Comparison of ENCODE assay signal across 33 cellular contexts in genomic region chr19:32012206-32012605, GRCh38.
"Had no signal": no experiment of that assay in that cellular context is flagged by ENCODE, and none has a peak within 500 bp of the region (broad histone marks: within the 10 kb centered on the region; RNA-seq: fewer than 3 reads in every experiment).

No MANE protein-coding gene starts in this region.

- H3K36me3 Mint-ChIP-seq: activated CD4-positive, alpha-beta memory T cell treated with anti-CD3 and anti-CD28 coated beads for 36 hours; activated naive CD8-positive, alpha-beta T cell treated with anti-CD3 and anti-CD28 coated beads for 36 hours; stimulated activated memory B cell treated with anti-CD40 and anti-IgM and Interleukin-4, amounts not matched to agents 10 μg/mL and 1 μg/mL and 100 μg/mL, for 72 hours had no signal

- H3K27ac Mint-ChIP-seq: activated CD4-positive, alpha-beta memory T cell treated with anti-CD3 and anti-CD28 coated beads for 36 hours; activated CD4-positive, alpha-beta T cell treated with anti-CD3 and anti-CD28 coated beads, Interleukin-2, amount 10 ng/mL, durations not matched to agents 24 days and 14 days; activated naive CD4-positive, alpha-beta T cell treated with anti-CD3 and anti-CD28 coated beads for 36 hours; activated naive CD8-positive, alpha-beta T cell treated with anti-CD3 and anti-CD28 coated beads for 36 hours; activated T-helper 1 cell treated with anti-CD3 and anti-CD28 coated beads, Interleukin-12 subunit alpha, Interleukin-12 subunit beta, Interleukin-2, Interleukin-4 antibody, amounts not matched to agents 30 ng/mL and 10 ng/mL and 1 ng/mL, durations not matched to agents 14 hours and 24 hours and 36 hours; nephron progenitor cell; stimulated activated memory B cell treated with anti-CD40 and anti-IgM and Interleukin-4, amounts not matched to agents 10 μg/mL and 1 μg/mL and 100 μg/mL, for 72 hours; stimulated activated naive CD8-positive, alpha-beta T cell treated with anti-CD3 and anti-CD28 coated beads, Interleukin-15, amount 100 ng/mL, for 72 hours; T-helper 17 cell had no signal

- DNase-seq: activated CD4-positive, alpha-beta memory T cell treated with anti-CD3 and anti-CD28 coated beads for 36 hours; activated CD4-positive, alpha-beta T cell treated with anti-CD3 and anti-CD28 coated beads, Interleukin-2, amount 10 ng/mL, durations not matched to agents 24 days and 14 days; activated CD4-positive, CD25-positive, alpha-beta regulatory T cell treated with anti-CD3 and anti-CD28 coated beads, Interleukin-2, amount 50 U/mL, for 72 hours; activated CD8-positive, alpha-beta memory T cell treated with anti-CD3 and anti-CD28 coated beads, Interleukin-2, amount 50 U/mL, for 4 hours; activated effector memory CD4-positive, alpha-beta T cell treated with anti-CD3 and anti-CD28 coated beads, Interleukin-2, amount 50 U/mL, for 16 hours; activated naive CD4-positive, alpha-beta T cell treated with anti-CD3 and anti-CD28 coated beads for 36 hours; activated naive CD8-positive, alpha-beta T cell treated with anti-CD3 and anti-CD28 coated beads for 36 hours; activated T-cell treated with anti-CD3 and anti-CD28 coated beads, Interleukin-2, amount 50 U/mL, for 1 hour; adrenal gland; brain microvascular endothelial cell; caudate nucleus; foreskin keratinocyte; heart left ventricle; left lung; nephron progenitor cell; pancreas; stimulated activated CD4-positive, alpha-beta T cell treated with anti-CD3 and anti-CD28 coated beads, Interleukin-12 subunit alpha, Interleukin-12 subunit beta, amount 100 ng/mL, for 4 hours; stimulated activated CD4-positive, alpha-beta T cell treated with anti-CD3 and anti-CD28 coated beads, Interleukin-4, amount 100 ng/mL, for 4 hours; stimulated activated CD8-positive, alpha-beta memory T cell treated with anti-CD3 and anti-CD28 coated beads, Interleukin-4, amount 100 ng/mL, for 48 hours; stimulated activated naive CD8-positive, alpha-beta T cell treated with anti-CD3 and anti-CD28 coated beads, Interleukin-15, amount 100 ng/mL, for 72 hours; substantia nigra; T-helper 17 cell; T1000; tibial artery had no signal

- H3K27me3 ChIP-seq: adrenal gland, ascending aorta, brain microvascular endothelial cell, foreskin keratinocyte, heart left ventricle, left lung, neutrophil, pancreas, right atrium auricular region, tibial artery had no signal

- H3K4me3 Mint-ChIP-seq: activated CD4-positive, alpha-beta memory T cell treated with anti-CD3 and anti-CD28 coated beads for 36 hours; activated CD4-positive, alpha-beta T cell treated with anti-CD3 and anti-CD28 coated beads, Interleukin-2, amount 10 ng/mL, durations not matched to agents 24 days and 14 days; activated naive CD4-positive, alpha-beta T cell treated with anti-CD3 and anti-CD28 coated beads for 36 hours; activated naive CD8-positive, alpha-beta T cell treated with anti-CD3 and anti-CD28 coated beads for 36 hours; activated T-helper 1 cell treated with anti-CD3 and anti-CD28 coated beads, Interleukin-12 subunit alpha, Interleukin-12 subunit beta, Interleukin-2, Interleukin-4 antibody, amounts not matched to agents 30 ng/mL and 10 ng/mL and 1 ng/mL, durations not matched to agents 14 hours and 24 hours and 36 hours; nephron progenitor cell; stimulated activated memory B cell treated with anti-CD40 and anti-IgM and Interleukin-4, amounts not matched to agents 10 μg/mL and 1 μg/mL and 100 μg/mL, for 72 hours; stimulated activated naive CD8-positive, alpha-beta T cell treated with anti-CD3 and anti-CD28 coated beads, Interleukin-15, amount 100 ng/mL, for 72 hours; T-helper 17 cell had no signal

- H3K9me3 ChIP-seq: adrenal gland, ascending aorta, heart left ventricle, left lung, neutrophil, pancreas, prostate gland, right atrium auricular region, tibial artery had no signal

- FAIRE-seq: pancreas had no signal

- H3K27ac ChIP-seq: adrenal gland, ascending aorta, brain microvascular endothelial cell, foreskin keratinocyte, heart left ventricle, left lung, neutrophil, pancreas, prostate gland, right atrium auricular region, tibial artery, WERI-Rb-1 had no signal

- H3K4me1 Mint-ChIP-seq: activated CD4-positive, alpha-beta T cell treated with anti-CD3 and anti-CD28 coated beads, Interleukin-2, amount 10 ng/mL, durations not matched to agents 24 days and 14 days; activated naive CD8-positive, alpha-beta T cell treated with anti-CD3 and anti-CD28 coated beads for 36 hours; stimulated activated memory B cell treated with anti-CD40 and anti-IgM and Interleukin-4, amounts not matched to agents 10 μg/mL and 1 μg/mL and 100 μg/mL, for 72 hours; stimulated activated naive CD8-positive, alpha-beta T cell treated with anti-CD3 and anti-CD28 coated beads, Interleukin-15, amount 100 ng/mL, for 72 hours; T-helper 17 cell had no signal

- ATAC-seq: esophagus mucosa; foreskin keratinocyte; heart left ventricle; left lung; pancreas; stimulated activated memory B cell treated with anti-CD40 and anti-IgM and Interleukin-4, amounts not matched to agents 10 μg/mL and 1 μg/mL and 100 μg/mL, for 72 hours; stimulated activated naive CD8-positive, alpha-beta T cell treated with anti-CD3 and anti-CD28 coated beads, Interleukin-15, amount 100 ng/mL, for 72 hours; T-helper 17 cell had no signal

- H3K4me1 ChIP-seq: adrenal gland, ascending aorta, foreskin keratinocyte, heart left ventricle, left lung, pancreas, prostate gland, right atrium auricular region, tibial artery had no signal

- H3K27me3 Mint-ChIP-seq: activated CD4-positive, alpha-beta memory T cell treated with anti-CD3 and anti-CD28 coated beads for 36 hours; activated CD4-positive, alpha-beta T cell treated with anti-CD3 and anti-CD28 coated beads, Interleukin-2, amount 10 ng/mL, durations not matched to agents 24 days and 14 days; activated naive CD8-positive, alpha-beta T cell treated with anti-CD3 and anti-CD28 coated beads for 36 hours; stimulated activated memory B cell treated with anti-CD40 and anti-IgM and Interleukin-4, amounts not matched to agents 10 μg/mL and 1 μg/mL and 100 μg/mL, for 72 hours; stimulated activated naive CD8-positive, alpha-beta T cell treated with anti-CD3 and anti-CD28 coated beads, Interleukin-15, amount 100 ng/mL, for 72 hours had no signal

- H3K4me3 ChIP-seq: adrenal gland, ascending aorta, heart left ventricle, left lung, lung, pancreas, prostate gland, right atrium auricular region, tibial artery had no signal

- H3K36me3 ChIP-seq: adrenal gland, ascending aorta, brain microvascular endothelial cell, heart left ventricle, left lung, neutrophil, pancreas, prostate gland, right atrium auricular region, tibial artery, WERI-Rb-1 had no signal

- H3K9me3 Mint-ChIP-seq: activated CD4-positive, alpha-beta memory T cell treated with anti-CD3 and anti-CD28 coated beads for 36 hours; activated CD4-positive, alpha-beta T cell treated with anti-CD3 and anti-CD28 coated beads, Interleukin-2, amount 10 ng/mL, durations not matched to agents 24 days and 14 days; activated naive CD4-positive, alpha-beta T cell treated with anti-CD3 and anti-CD28 coated beads for 36 hours; activated naive CD8-positive, alpha-beta T cell treated with anti-CD3 and anti-CD28 coated beads for 36 hours; nephron progenitor cell had no signal
